ENCODE assay signal across 28 cellular contexts in the genomic region with DNA sequence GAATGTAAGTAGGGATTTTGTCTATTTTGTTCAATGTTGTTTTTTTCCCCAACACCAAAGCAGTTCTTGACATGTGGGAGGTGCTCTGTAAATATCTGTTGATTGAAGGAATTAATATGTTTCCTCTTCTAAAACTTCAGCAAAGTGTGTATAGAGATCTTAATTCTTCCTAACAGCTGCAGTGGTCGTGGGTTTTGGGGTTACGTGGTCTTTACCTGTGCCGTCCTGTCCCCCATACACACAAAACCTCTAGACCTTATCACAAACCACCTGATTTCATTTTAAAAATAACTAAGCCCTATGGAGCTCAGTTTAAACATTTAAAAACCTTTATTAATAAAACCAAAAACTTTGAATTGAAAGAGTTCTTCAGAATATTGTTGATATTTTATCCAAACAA.
"Had no signal": no experiment of that assay in that cellular context is flagged by ENCODE, and none has a peak within 500 bp of the region (broad histone marks: within the 10 kb centered on the region; RNA-seq: fewer than 3 reads in every experiment).

No MANE protein-coding gene starts in this region.

- H3K27ac Mint-ChIP-seq: naive thymus-derived CD8-positive, alpha-beta T cell; natural killer cell treated with Interleukin-12 subunit alpha and Interleukin-12 subunit beta and Interleukin-15 and Interleukin-18, amount 100 ng/mL, for 72 hours; nephron progenitor cell; stimulated activated memory B cell treated with anti-CD40 and anti-IgM and Interleukin-4, amounts not matched to agents 10 μg/mL and 1 μg/mL and 100 μg/mL, for 72 hours; stimulated activated naive CD8-positive, alpha-beta T cell treated with anti-CD3 and anti-CD28 coated beads, Interleukin-15, amount 100 ng/mL, for 72 hours; type B pancreatic cell had no signal

- H3K36me3 Mint-ChIP-seq: natural killer cell treated with Interleukin-12 subunit alpha and Interleukin-12 subunit beta and Interleukin-15 and Interleukin-18, amount 100 ng/mL, for 72 hours had no signal

- H3K27ac ChIP-seq: neutrophil, pancreas, psoas muscle, right lobe of liver, sigmoid colon, suprapubic skin, testis, tibial artery, transverse colon, upper lobe of right lung, uterus had no signal

- H3K36me3 ChIP-seq: neutrophil, pancreas, right lobe of liver, sigmoid colon, suprapubic skin, tibial artery, transverse colon, upper lobe of right lung, uterus had no signal

- H3K27me3 ChIP-seq: neutrophil, pancreas, right lobe of liver, sigmoid colon, suprapubic skin, testis, tibial artery, transverse colon, upper lobe of right lung, uterus had no signal

- H3K4me1 ChIP-seq: pancreas, psoas muscle, sigmoid colon, suprapubic skin, testis, tibial artery, transverse colon, upper lobe of right lung, uterus had no signal

- H3K27me3 Mint-ChIP-seq: naive thymus-derived CD8-positive, alpha-beta T cell; natural killer cell treated with Interleukin-12 subunit alpha and Interleukin-12 subunit beta and Interleukin-15 and Interleukin-18, amount 100 ng/mL, for 72 hours; stimulated activated memory B cell treated with anti-CD40 and anti-IgM and Interleukin-4, amounts not matched to agents 10 μg/mL and 1 μg/mL and 100 μg/mL, for 72 hours; stimulated activated naive CD8-positive, alpha-beta T cell treated with anti-CD3 and anti-CD28 coated beads, Interleukin-15, amount 100 ng/mL, for 72 hours; type B pancreatic cell had no signal

- H3K4me1 Mint-ChIP-seq: stimulated activated memory B cell treated with anti-CD40 and anti-IgM and Interleukin-4, amounts not matched to agents 10 μg/mL and 1 μg/mL and 100 μg/mL, for 72 hours; stimulated activated naive CD8-positive, alpha-beta T cell treated with anti-CD3 and anti-CD28 coated beads, Interleukin-15, amount 100 ng/mL, for 72 hours had no signal

- DNase-seq: naive thymus-derived CD8-positive, alpha-beta T cell; nephron progenitor cell; nucleus accumbens; pancreas; psoas muscle; right cardiac atrium; right lobe of liver; sigmoid colon; small intestine; stimulated activated CD4-positive, alpha-beta T cell treated with anti-CD3 and anti-CD28 coated beads, Interleukin-15, amount 100 ng/mL, for 24 hours; stimulated activated CD4-positive, alpha-beta T cell treated with anti-CD3 and anti-CD28 coated beads, Interleukin-4, amount 100 ng/mL, for 1 hour; stimulated activated CD4-positive, alpha-beta T cell treated with anti-CD3 and anti-CD28 coated beads, Interleukin-4, amount 100 ng/mL, for 4 hours; stimulated activated CD8-positive, alpha-beta memory T cell treated with anti-CD3 and anti-CD28 coated beads, Interleukin-4, amount 100 ng/mL, for 48 hours; stimulated activated naive CD4-positive, alpha-beta T cell; stimulated activated naive CD8-positive, alpha-beta T cell treated with anti-CD3 and anti-CD28 coated beads, Interleukin-15, amount 100 ng/mL, for 72 hours; stimulated activated naive CD8-positive, alpha-beta T cell treated with anti-CD3 and anti-CD28 coated beads, Interleukin-15, Interleukin-2, amounts not matched to agents 100 U/mL and 50 U/mL, for 24 hours; substantia nigra; testis; tibial artery; transverse colon; upper lobe of right lung; uterus had no signal

- H3K9me3 Mint-ChIP-seq: naive thymus-derived CD8-positive, alpha-beta T cell; natural killer cell treated with Interleukin-12 subunit alpha and Interleukin-12 subunit beta and Interleukin-15 and Interleukin-18, amount 100 ng/mL, for 72 hours; nephron progenitor cell; neural crest cell; stimulated activated memory B cell treated with anti-CD40 and anti-IgM and Interleukin-4, amounts not matched to agents 10 μg/mL and 1 μg/mL and 100 μg/mL, for 72 hours; stimulated activated naive CD8-positive, alpha-beta T cell treated with anti-CD3 and anti-CD28 coated beads, Interleukin-15, amount 100 ng/mL, for 72 hours had no signal

- H3K9me3 ChIP-seq: neutrophil, pancreas, psoas muscle, right lobe of liver, sigmoid colon, suprapubic skin, testis, tibial artery, transverse colon, upper lobe of right lung, uterus had no signal

- H3K4me3 ChIP-seq: pancreas, psoas muscle, right lobe of liver, sigmoid colon, suprapubic skin, testis, tibial artery, transverse colon, upper lobe of right lung, uterus had no signal

- H3K4me3 Mint-ChIP-seq: naive thymus-derived CD8-positive, alpha-beta T cell; natural killer cell treated with Interleukin-12 subunit alpha and Interleukin-12 subunit beta and Interleukin-15 and Interleukin-18, amount 100 ng/mL, for 72 hours; nephron progenitor cell; neural crest cell; stimulated activated memory B cell treated with anti-CD40 and anti-IgM and Interleukin-4, amounts not matched to agents 10 μg/mL and 1 μg/mL and 100 μg/mL, for 72 hours; stimulated activated naive CD8-positive, alpha-beta T cell treated with anti-CD3 and anti-CD28 coated beads, Interleukin-15, amount 100 ng/mL, for 72 hours; type B pancreatic cell had no signal

- ATAC-seq: naive thymus-derived CD8-positive, alpha-beta T cell; natural killer cell treated with Interleukin-12 subunit alpha and Interleukin-12 subunit beta and Interleukin-15 and Interleukin-18, amount 100 ng/mL, for 72 hours; pancreas; psoas muscle; right cardiac atrium; right lobe of liver; stimulated activated memory B cell treated with anti-CD40 and anti-IgM and Interleukin-4, amounts not matched to agents 10 μg/mL and 1 μg/mL and 100 μg/mL, for 72 hours; stimulated activated naive CD8-positive, alpha-beta T cell treated with anti-CD3 and anti-CD28 coated beads, Interleukin-15, amount 100 ng/mL, for 72 hours; stimulated activated naive CD8-positive, alpha-beta T cell treated with anti-CD3 and anti-CD28 coated beads, Interleukin-15, Interleukin-2, amounts not matched to agents 100 U/mL and 50 U/mL, for 24 hours; upper lobe of right lung had no signal
